In genomic region chr13:106184778-106185177, GRCh38 we compare ENCODE assay signal across 17 cellular contexts.
A peak's percentile ranks its signal among the peaks of the same experiment; 100 is the strongest.
DNase-seq lines count a peak whose midpoint lies in the region; ATAC-seq, FAIRE-seq and TF ChIP-seq lines count a peak whose summit lies in the region.
"Had no signal": no experiment of that assay in that cellular context is flagged by ENCODE, and none has a peak within 500 bp of the region (broad histone marks: within the 10 kb centered on the region; RNA-seq: fewer than 3 reads in every experiment).

No MANE protein-coding gene starts in this region.

- no peak overlapping the region for H3K4me3 ChIP-seq in A549
- no peak overlapping the region for H3K4me3 ChIP-seq in IMR-90 (ENCODE audit: insufficient read depth, low read depth, low read length)
- H3K4me3 ChIP-seq in trophoblast cell (ENCODE audit: low read depth, low read length) = no peak overlapping the region
- H3K4me3 ChIP-seq: BLaER1 treated with 17β-estradiol and CSF1 and Interleukin-3, amounts not matched to agents 10 nM and 100 nM; GM12878 had no signal

- TF ChIP-seq CTCF in A549 (IDR thresholded peaks at IDR 0.05) (no peak), IMR-90 (conservative IDR thresholded peaks at IDR 0.05; ENCODE audit: low read depth, low read length) (no peak)

- H3K27ac Mint-ChIP-seq in activated T-helper 17 cell treated with anti-CD3 and anti-CD28 coated beads, Interleukin-2, amount 50 U/mL, for 72 hours = no peak overlapping the region
- H3K27ac Mint-ChIP-seq: CD4-positive, CD25-positive, alpha-beta regulatory T cell; HFFc6; IgD-negative memory B cell had no signal

- H3K27me3 ChIP-seq in IMR-90 (ENCODE audit: control insufficient read depth, insufficient read depth, low read length) (no peaks in the 10 kb centered on the region), trophoblast cell (ENCODE audit: insufficient read depth, low read length) (no peaks in the 10 kb centered on the region)
- H3K27me3 ChIP-seq: BLaER1 treated with 17β-estradiol and CSF1 and Interleukin-3, amounts not matched to agents 10 nM and 100 nM had no signal

- no peak overlapping the region for H4K8ac ChIP-seq in IMR-90 (ENCODE audit: low read depth in 2 of 2, low read length in 2 of 2)
- H4K8ac ChIP-seq in trophoblast cell (ENCODE audit: low read depth, low read length) = no peak overlapping the region

- H2AFZ ChIP-seq in IMR-90 (replicated peaks; ENCODE audit: low read length, poor library complexity) = no peak overlapping the region
- no peak overlapping the region for H2AFZ ChIP-seq in trophoblast cell (ENCODE audit: insufficient read depth, low read length, poor library complexity)

- H2BK120ac ChIP-seq in IMR-90 (ENCODE audit: low read depth, low read length) (no peak overlapping the region), trophoblast cell (ENCODE audit: insufficient read depth, low read length, poor library complexity) (no peak overlapping the region)

- dilution Hi-C loops in IMR-90 (cut with HindIII; ENCODE audit: low sequenced_read_pairs, unreplicated experiment) = no loop called here

- POLR2A ChIA-PET in A549 (lab: Yijun Ruan, JAX) (no interaction called here), IMR-90 (lab: Charles Lee; ENCODE audit: unreplicated experiment) (no interaction called here)

- TF ChIP-seq EP300 in A549 (IDR thresholded peaks at IDR 0.05) = no peak

- no peaks in the 10 kb centered on the region for H3K36me3 ChIP-seq in IMR-90 (ENCODE audit: control insufficient read depth, insufficient read depth, low read length)
- H3K36me3 ChIP-seq in trophoblast cell (ENCODE audit: control insufficient read depth in 1 of 2, insufficient read depth in 2 of 2, low read length in 2 of 2) = no peaks in the 10 kb centered on the region

- H3K56ac ChIP-seq in IMR-90 (ENCODE audit: extremely low read depth, insufficient read depth, low read length) = no peak overlapping the region

- H3K9ac ChIP-seq in IMR-90 (ENCODE audit: low read depth, low read length) (no peak overlapping the region), trophoblast cell (ENCODE audit: low read length) (peak overlapping the region; percentile 64)
- H3K9ac ChIP-seq: BLaER1 treated with 17β-estradiol and CSF1 and Interleukin-3, amounts not matched to agents 10 nM and 100 nM had no signal

- no peak for ATAC-seq in A549
- no peak for ATAC-seq in IMR-90 (ENCODE audit: low read depth)
- ATAC-seq in activated T-helper 17 cell treated with anti-CD3 and anti-CD28 coated beads, Interleukin-2, amount 50 U/mL, for 72 hours (replicated peaks) = peak; percentile 16
- ATAC-seq in GM21717 (IDR thresholded peaks at IDR 0.05; ENCODE audit: unreplicated experiment) = no peak
- ATAC-seq: GM12878 had no signal

- peaks cover 5% of the 10 kb centered on the region for H3K9me3 Mint-ChIP-seq in activated T-helper 17 cell treated with anti-CD3 and anti-CD28 coated beads, Interleukin-2, amount 50 U/mL, for 72 hours

- TF ChIP-seq POLR2A in A549 (IDR thresholded peaks at IDR 0.05; ENCODE audit: low read length) (no peak), IMR-90 (IDR thresholded peaks at IDR 0.05; ENCODE audit: low read depth, low read length) (no peak)

- H3K79me2 ChIP-seq in trophoblast cell (ENCODE audit: control insufficient read depth, insufficient read depth, low read length, poor library complexity) = no peaks in the 10 kb centered on the region

- H2BK20ac ChIP-seq in IMR-90 (ENCODE audit: low read depth, low read length) = no peak overlapping the region

- no peak overlapping the region for H2BK12ac ChIP-seq in trophoblast cell (ENCODE audit: low read length)

- H3K9me3 ChIP-seq in A549 (peaks cover 5% of the 10 kb centered on the region; the same call in 1 of the 3 replicates), IMR-90 (ENCODE audit: control insufficient read depth, insufficient read depth, low read length) (peaks cover 3% of the 10 kb centered on the region; the same call in 1 of the 2 replicates), trophoblast cell (ENCODE audit: insufficient read depth, low read depth, low read length) (peaks cover 9% of the 10 kb centered on the region)

- H2AK5ac ChIP-seq in IMR-90 (ENCODE audit: low read depth, low read length) (no peak overlapping the region), trophoblast cell (ENCODE audit: low read length) (no peak overlapping the region)

- H3K27ac ChIP-seq in A549 (no peak overlapping the region), IMR-90 (ENCODE audit: insufficient read depth, low read length) (no peak overlapping the region), trophoblast cell (ENCODE audit: low read depth, low read length) (no peak overlapping the region)
- H3K27ac ChIP-seq: 22Rv1; BLaER1 treated with 17β-estradiol and CSF1 and Interleukin-3, amounts not matched to agents 10 nM and 100 nM had no signal

- no peak overlapping the region for H4K91ac ChIP-seq in IMR-90 (ENCODE audit: insufficient read depth, low read depth, low read length)
- H4K91ac ChIP-seq in trophoblast cell (ENCODE audit: low read depth, low read length) = no peak overlapping the region

- no peak overlapping the region for H4K5ac ChIP-seq in IMR-90 (ENCODE audit: low read depth, low read length)

- in situ Hi-C loops in IMR-90 (cut with MboI; ENCODE audit: low sequenced_read_pairs) = no loop called here

- no peak overlapping the region for H3K4me2 ChIP-seq in A549
- no peak overlapping the region for H3K4me2 ChIP-seq in IMR-90 (ENCODE audit: low read depth, low read length)
- no peak overlapping the region for H3K4me2 ChIP-seq in trophoblast cell (ENCODE audit: low read length)
- H3K4me2 ChIP-seq: BLaER1 treated with 17β-estradiol and CSF1 and Interleukin-3, amounts not matched to agents 10 nM and 100 nM had no signal

- H3K23ac ChIP-seq in IMR-90 (ENCODE audit: low read depth, low read length) = no peak overlapping the region
- H3K23ac ChIP-seq in trophoblast cell (ENCODE audit: low read length) = no peak overlapping the region

- TF ChIP-seq RAD21 in A549 (conservative IDR thresholded peaks at IDR 0.05 in 1 of 2, IDR thresholded peaks at IDR 0.05 in 1 of 2) (no peak), IMR-90 (IDR thresholded peaks at IDR 0.05; ENCODE audit: low read length) (no peak)

- DNase-seq in A549 (ENCODE audit: low read depth in 1 of 2, low spot score in 1 of 2) = no peak
- no peak for DNase-seq in IMR-90
- DNase-seq in trophoblast cell = no peak
- no peak for DNase-seq in pons (ENCODE audit: low spot score)
- no peak for DNase-seq in DMS 273 treated with DMSO at 0.1 percent for 48 hours (lab: John Stamatoyannopoulos, UW)
- DNase-seq: ACHN; CD4-positive, CD25-positive, alpha-beta regulatory T cell; DMS79; HCEC 1CT; HFFc6 had no signal

- FAIRE-seq in A549 (lab: Jason Lieb, UNC) = no peak
- FAIRE-seq: GM12878, GM18507 had no signal

- H3K4me1 Mint-ChIP-seq in activated T-helper 17 cell treated with anti-CD3 and anti-CD28 coated beads, Interleukin-2, amount 50 U/mL, for 72 hours = no peaks in the 10 kb centered on the region
- H3K4me1 Mint-ChIP-seq: CD4-positive, CD25-positive, alpha-beta regulatory T cell; IgD-negative memory B cell had no signal

- no peak overlapping the region for H3K4me3 Mint-ChIP-seq in activated T-helper 17 cell treated with anti-CD3 and anti-CD28 coated beads, Interleukin-2, amount 50 U/mL, for 72 hours
- H3K4me3 Mint-ChIP-seq: CD4-positive, CD25-positive, alpha-beta regulatory T cell; HFFc6; IgD-negative memory B cell had no signal

- no peak overlapping the region for H4K12ac ChIP-seq in trophoblast cell (ENCODE audit: low read depth, low read length)

- peaks cover 7% of the 10 kb centered on the region for H3K27me3 Mint-ChIP-seq in activated T-helper 17 cell treated with anti-CD3 and anti-CD28 coated beads, Interleukin-2, amount 50 U/mL, for 72 hours
- H3K27me3 Mint-ChIP-seq: CD4-positive, CD25-positive, alpha-beta regulatory T cell; IgD-negative memory B cell had no signal

- H4K20me1 ChIP-seq in IMR-90 (ENCODE audit: insufficient read depth, low read length) = no peaks in the 10 kb centered on the region
- H4K20me1 ChIP-seq: BLaER1 treated with 17β-estradiol and CSF1 and Interleukin-3, amounts not matched to agents 10 nM and 100 nM had no signal

- H3K18ac ChIP-seq in IMR-90 (ENCODE audit: low read depth, low read length) (no peak overlapping the region), trophoblast cell (ENCODE audit: low read length) (no peak overlapping the region)

- H2AK9ac ChIP-seq in IMR-90 (replicated peaks; ENCODE audit: low read depth, low read length, poor library complexity) = no peak overlapping the region

- intact Hi-C loops in IMR-90 (cut with micrococcal nuclease) = no loop called here

- BruUV-seq in IMR-90 (replicated peaks; lab: Mats Ljungman, UMichigan) = no TSS peak

- H2BK5ac ChIP-seq in IMR-90 (ENCODE audit: low read depth, low read length, poor library complexity, severe bottlenecking) = no peak overlapping the region
- H2BK5ac ChIP-seq in trophoblast cell (ENCODE audit: low read depth, low read length, poor library complexity) = no peak overlapping the region

- H3K4me1 ChIP-seq in A549 (no peaks in the 10 kb centered on the region), IMR-90 (ENCODE audit: control insufficient read depth, insufficient read depth, low read length) (no peaks in the 10 kb centered on the region), trophoblast cell (ENCODE audit: control insufficient read depth in 1 of 2, insufficient read depth in 2 of 2, low read length in 2 of 2) (peaks cover 0 to 7% of the 10 kb centered on the region in 2 experiments)

- H3K9me1 ChIP-seq in IMR-90 (ENCODE audit: insufficient read depth, low read length) = peaks cover 4% of the 10 kb centered on the region; the same call in 1 of the 2 replicates

- H3K36me3 Mint-ChIP-seq in activated T-helper 17 cell treated with anti-CD3 and anti-CD28 coated beads, Interleukin-2, amount 50 U/mL, for 72 hours (ENCODE audit: low read depth) = no peaks in the 10 kb centered on the region
- H3K36me3 Mint-ChIP-seq: CD4-positive, CD25-positive, alpha-beta regulatory T cell had no signal

- H3K79me1 ChIP-seq in IMR-90 (ENCODE audit: low read depth in 1 of 2, low read length in 2 of 2) = no peaks in the 10 kb centered on the region
- no peaks in the 10 kb centered on the region for H3K79me1 ChIP-seq in trophoblast cell (ENCODE audit: low read length)

- no peak overlapping the region for H3K4ac ChIP-seq in IMR-90 (ENCODE audit: low read depth, low read length)
- no peak overlapping the region for H3K4ac ChIP-seq in trophoblast cell (ENCODE audit: low read depth, low read length)

- H2BK15ac ChIP-seq in IMR-90 (ENCODE audit: low read depth, low read length) = no peak overlapping the region

- H3K14ac ChIP-seq in IMR-90 (replicated peaks; ENCODE audit: low read depth, low read length) (no peak overlapping the region), trophoblast cell (ENCODE audit: low read length) (no peak overlapping the region)

- CTCF ChIA-PET in A549 (lab: Yijun Ruan, JAX) = interaction anchor here (0.5 kb wide), 1 partner anchor 9 kb away, joined by 3 read pairs; no protein-coding TSS in a partner anchor
- CTCF ChIA-PET in IMR-90 (lab: Yijun Ruan, JAX) = no interaction called here

- WGBS in A549 (ENCODE audit: missing lambda C conversion rate) = 54% methylated on average over 2 of the region's 2 CpGs
- no CpG with 5 or more reads among the region's 2 CpGs for WGBS in IMR-90 (ENCODE audit: extremely low coverage in 2 of 2, insufficient read length in 1 of 2), 2 experiments
- WGBS in trophoblast cell (ENCODE audit: extremely low coverage, insufficient coverage, insufficient read length) = no CpG with 5 or more reads among the region's 2 CpGs
